8 cellular contexts compared by ENCODE assay signal in the genomic region with DNA sequence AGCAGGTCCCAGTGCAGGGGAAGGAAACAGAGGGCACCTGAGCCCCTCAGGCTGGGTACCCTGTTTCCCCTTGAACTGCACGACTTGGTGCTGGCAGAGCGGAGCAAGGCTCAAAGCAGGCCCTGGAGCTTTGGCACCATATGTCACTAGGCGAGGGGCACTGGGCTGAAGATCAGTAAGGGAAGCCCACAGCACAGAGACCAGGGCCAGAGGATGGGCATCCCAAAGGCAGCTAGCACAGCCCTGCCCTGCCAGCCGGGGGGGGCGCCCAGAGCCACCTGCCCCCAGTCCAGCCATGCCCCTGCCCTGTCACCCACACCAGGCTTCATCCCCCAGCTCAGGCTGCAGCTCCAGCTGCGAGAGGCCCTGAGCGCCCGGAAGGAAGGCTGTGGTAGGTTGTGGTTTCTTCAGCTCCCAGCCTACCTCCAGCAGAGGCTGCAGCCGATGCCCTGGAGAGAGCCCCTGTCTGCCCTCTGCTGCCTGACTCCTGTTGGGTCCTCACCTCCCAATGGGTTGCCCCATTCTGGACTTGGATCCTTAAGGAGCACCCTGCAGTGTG. TPM values are rescaled to one million over a fixed set of nuclear protein-coding genes. Genes with fewer than 3 reads are reported as not detected.
A peak's percentile ranks its signal among the peaks of the same experiment; 100 is the strongest.
DNase-seq lines count a peak whose midpoint lies in the region; ATAC-seq, FAIRE-seq and TF ChIP-seq lines count a peak whose summit lies in the region.

No MANE protein-coding gene starts in this region.

- peaks cover 52% of the 10 kb centered on the region for H3K4me1 Mint-ChIP-seq in WTC11

- DNase-seq in activated naive CD4-positive, alpha-beta T cell treated with Interleukin-2 at 50 U/mL for 16 hours, result peak; percentile 47
- DNase-seq in activated naive CD4-positive, alpha-beta T cell treated with anti-CD3 and anti-CD28 coated beads, Interleukin-2, amount 50 U/mL, for 16 hours, result no peak
- DNase-seq in HL-60 (ENCODE audit: low read depth in 1 of 2, low spot score in 1 of 2), result peak in 1 of 2 experiments; percentile 91
- no peak for DNase-seq in WTC11 (ENCODE audit: low spot score)
- no peak for DNase-seq in urothelium cell line (ENCODE audit: low spot score)
- no peak for DNase-seq in uterus
- no peak for DNase-seq in erythroblast (lab: John Stamatoyannopoulos, UW)

- H3K27ac ChIP-seq in HL-60 (replicated peaks) (peak overlapping the region; percentile 52), uterus (no peak overlapping the region)

- no peaks in the 10 kb centered on the region for H3K36me3 Mint-ChIP-seq in WTC11

- intact Hi-C loops in uterus (cut with DNase I; ENCODE audit: low total_unique reads), result no loop called here

- TF ChIP-seq CTCF in HL-60 (IDR thresholded peaks at IDR 0.05; ENCODE audit: insufficient read depth, low read length) (peak; percentile 5), WTC11 (IDR thresholded peaks at IDR 0.05) (no peak), uterus (IDR thresholded peaks at IDR 0.05) (no peak)

- FAIRE-seq in urothelium cell line (lab: Jason Lieb, UNC), result peak; percentile 86

- peak overlapping the region; percentile 54 for H3K9ac ChIP-seq in iPS-15b (ENCODE audit: low read depth, low read length)

- H3K27ac Mint-ChIP-seq in WTC11, result peak overlapping the region; percentile 89

- no peak overlapping the region for H3K4me3 Mint-ChIP-seq in WTC11

- H3K9me3 Mint-ChIP-seq in WTC11, result no peaks in the 10 kb centered on the region

- CTCF ChIA-PET in WTC11 (lab: Charles Lee), result interaction anchor here (0.5 to 6.7 kb wide), 13 partner anchors 10 to 305 kb away, joined by 3 to 115 read pairs (median 14); partner anchors contain the start of genes NAT9 and RAB37

- H3K27me3 ChIP-seq in HL-60 (ENCODE audit: insufficient read depth, poor library complexity, severe bottlenecking) (no peaks in the 10 kb centered on the region), iPS-15b (ENCODE audit: control insufficient read depth, insufficient read depth, low read length) (no peaks in the 10 kb centered on the region), uterus (no peaks in the 10 kb centered on the region)

- POLR2A ChIA-PET in WTC11 (lab: Charles Lee), result interaction anchor here (1.2 to 2.1 kb wide), 4 partner anchors 10 to 22 kb away, joined by 3 to 8 read pairs (median 5); partner anchors contain the start of gene RAB37

- H3K36me3 ChIP-seq in iPS-15b (ENCODE audit: control insufficient read depth, insufficient read depth, low read length), result no peaks in the 10 kb centered on the region
- H3K36me3 ChIP-seq in uterus, result no peaks in the 10 kb centered on the region

- no peak for ATAC-seq in WTC11

- no peaks in the 10 kb centered on the region for H3K27me3 Mint-ChIP-seq in WTC11 (ENCODE audit: low read depth)

- H3K9me3 ChIP-seq in iPS-15b (ENCODE audit: control insufficient read depth, insufficient read depth, low read length) (no peaks in the 10 kb centered on the region), uterus (no peaks in the 10 kb centered on the region)

- peaks cover 22% of the 10 kb centered on the region for H3K4me1 ChIP-seq in iPS-15b (ENCODE audit: control insufficient read depth, insufficient read depth, low read length)
- H3K4me1 ChIP-seq in uterus, result no peaks in the 10 kb centered on the region

- TF ChIP-seq POLR2A in uterus (IDR thresholded peaks at IDR 0.05), result no peak
- no peak for TF ChIP-seq POLR2A in erythroblast (IDR thresholded peaks at IDR 0.05; ENCODE audit: low read length)

- no peak overlapping the region for H3K4me3 ChIP-seq in HL-60 (replicated peaks; ENCODE audit: insufficient read depth, low read length)
- no peak overlapping the region for H3K4me3 ChIP-seq in iPS-15b (ENCODE audit: low read depth, low read length)
- no peak overlapping the region for H3K4me3 ChIP-seq in uterus

TF ChIP-seq in WTC11, 78 proteins besides CTCF, POLR2A, EP300 and RAD21:
- TF ChIP-seq ARID4B (CRISPR knock-in tag; IDR thresholded peaks at IDR 0.05; ENCODE audit: borderline replicate concordance), result no peak
- TF ChIP-seq TEAD4 (CRISPR knock-in tag; IDR thresholded peaks at IDR 0.05), result no peak
- TF ChIP-seq ETV6 (CRISPR knock-in tag; IDR thresholded peaks at IDR 0.05), result no peak
- no peak for TF ChIP-seq GABPB1 (CRISPR knock-in tag; IDR thresholded peaks at IDR 0.05)
- no peak for TF ChIP-seq USF1 (CRISPR knock-in tag; IDR thresholded peaks at IDR 0.05)
- TF ChIP-seq, protein P1, sequence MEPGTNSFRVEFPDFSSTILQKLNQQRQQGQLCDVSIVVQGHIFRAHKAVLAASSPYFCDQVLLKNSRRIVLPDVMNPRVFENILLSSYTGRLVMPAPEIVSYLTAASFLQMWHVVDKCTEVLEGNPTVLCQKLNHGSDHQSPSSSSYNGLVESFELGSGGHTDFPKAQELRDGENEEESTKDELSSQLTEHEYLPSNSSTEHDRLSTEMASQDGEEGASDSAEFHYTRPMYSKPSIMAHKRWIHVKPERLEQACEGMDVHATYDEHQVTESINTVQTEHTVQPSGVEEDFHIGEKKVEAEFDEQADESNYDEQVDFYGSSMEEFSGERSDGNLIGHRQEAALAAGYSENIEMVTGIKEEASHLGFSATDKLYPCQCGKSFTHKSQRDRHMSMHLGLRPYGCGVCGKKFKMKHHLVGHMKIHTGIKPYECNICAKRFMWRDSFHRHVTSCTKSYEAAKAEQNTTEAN (CRISPR knock-in tag; IDR thresholded peaks at IDR 0.05), result no peak
- no peak for TF ChIP-seq JUN (CRISPR knock-in tag; IDR thresholded peaks at IDR 0.05)
- TF ChIP-seq TP53 (CRISPR knock-in tag; IDR thresholded peaks at IDR 0.05), result no peak
- no peak for TF ChIP-seq EMX1 (CRISPR knock-in tag; IDR thresholded peaks at IDR 0.05)

RNA-seq across cellular contexts. Expression of gene NHERF1, which starts 10.9 kb away (rescaled TPM):
- total RNA-seq in WTC11 (2021) (86.9 to 111 TPM (median 97.1 TPM) in 3 replicates), uterus (10 to 100 TPM in 3 of 4 donors, 1 to 10 TPM in 1; 3.3 to 16.9 (median 12.0) TPM)

RNA-seq across cellular contexts. Expression of gene NAT9, which starts 16.8 kb away (rescaled TPM):
- total RNA-seq in WTC11 (2021) (66.0 to 71.2 TPM (median 67.1 TPM) in 3 replicates), uterus (10 to 100 TPM in 3 of 4 donors, 1 to 10 TPM in 1; 5.4 to 53.3 (median 33.9) TPM)

RNA-seq across cellular contexts. Expression of gene RAB37, which starts 22.3 kb away (rescaled TPM):
- 8.8 to 9.4 TPM (median 8.9 TPM) in 3 replicates for total RNA-seq in WTC11 (2021)
- total RNA-seq in uterus, result 1 to 10 TPM in 3 of 4 donors, under 1 TPM in 1; under 0.01 to 5.0 (median 1.7) TPM

RNA-seq across cellular contexts. Expression of gene CD300LF, which starts 46.6 kb away (rescaled TPM):
- not detected in 3 replicates for total RNA-seq in WTC11 (2021)
- total RNA-seq in uterus, result under 1 TPM in 2 of 4 donors, not detected in 2; 0.27 to 0.41 TPM
